ENCODE assay signal across 12 cellular contexts in genomic region chr11:117300301-117300700, GRCh38. TPM values are rescaled to one million over a fixed set of nuclear protein-coding genes. Genes with fewer than 3 reads are reported as not detected.
DNase-seq lines count a peak whose midpoint lies in the region; ATAC-seq, FAIRE-seq and TF ChIP-seq lines count a peak whose summit lies in the region.
"Had no signal": no experiment of that assay in that cellular context is flagged by ENCODE, and none has a peak within 500 bp of the region (broad histone marks: within the 10 kb centered on the region; RNA-seq: fewer than 3 reads in every experiment).

No MANE protein-coding gene starts in this region.

- H3K27ac ChIP-seq in IMR-90 (ENCODE audit: insufficient read depth, low read length) (no peak overlapping the region), H1 (ENCODE audit: low read depth, low read length) (no peak overlapping the region), substantia nigra (ENCODE audit: low read depth, low read length, poor library complexity, severe bottlenecking) (peak overlapping the region; percentile 78)
- H3K27ac ChIP-seq: epithelial cell of prostate had no signal

- H2AK9ac ChIP-seq in IMR-90 (replicated peaks; ENCODE audit: low read depth, low read length, poor library complexity): peak overlapping the region; percentile 58

- TF ChIP-seq RAD21 in IMR-90 (IDR thresholded peaks at IDR 0.05; ENCODE audit: low read length) (no peak), H1 (IDR thresholded peaks at IDR 0.05 in 1 of 2, conservative IDR thresholded peaks at IDR 0.05 in 1 of 2; ENCODE audit: low read depth in 2 of 2, low read length in 2 of 2) (no peak)

- 16% methylated on average over 4 of the region's 18 CpGs; no CpG with 5 or more reads in 1 of the 2 experiments for WGBS in IMR-90 (ENCODE audit: extremely low coverage in 2 of 2, insufficient read length in 1 of 2), 2 experiments
- 73% methylated on average over 18 of the region's 18 CpGs; no CpG with 5 or more reads in 1 of the 2 experiments for WGBS in H1 (ENCODE audit: extremely low coverage in 1 of 2, insufficient coverage in 1 of 2, insufficient read length in 1 of 2, insufficient replicate concordance in 2 of 2, low coverage in 1 of 2, low lambda C conversion rate in 2 of 2, missing lambda C conversion rate in 1 of 2), 2 experiments

- H3K79me1 ChIP-seq in IMR-90 (ENCODE audit: low read depth in 1 of 2, low read length in 2 of 2) (peaks cover 12 to 33% of the 10 kb centered on the region in 2 experiments), H1 (ENCODE audit: low read depth, low read length) (no peaks in the 10 kb centered on the region)

- ATAC-seq in IMR-90 (ENCODE audit: low read depth) (peak; percentile 88), left lobe of liver (peak; percentile 51)
- ATAC-seq: activated CD8-positive, alpha-beta memory T cell treated with anti-CD3 and anti-CD28 coated beads, Interleukin-2, amount 10 ng/mL, durations not matched to agents 7 days and 5 days had no signal

- intact Hi-C loops in IMR-90 (cut with micrococcal nuclease): no loop called here

- in situ Hi-C loops in IMR-90 (cut with MboI; ENCODE audit: low sequenced_read_pairs): no loop called here

- H2AFZ ChIP-seq in IMR-90 (replicated peaks; ENCODE audit: low read length, poor library complexity) (peak overlapping the region; percentile 11), H1 (ENCODE audit: low read length) (no peak overlapping the region)

- H3K9ac ChIP-seq in IMR-90 (ENCODE audit: low read depth, low read length): peak overlapping the region; percentile 5; the same call in 1 of the 2 replicates
- no peak overlapping the region for H3K9ac ChIP-seq in H1 (replicated peaks in 1 of 4; ENCODE audit: extremely low read depth in 1 of 4, low read depth in 3 of 4, low read length in 3 of 4)

- H3K18ac ChIP-seq in IMR-90 (ENCODE audit: low read depth, low read length) (no peak overlapping the region), H1 (ENCODE audit: extremely low read depth, low read length) (peak overlapping the region; percentile 51; the same call in 1 of the 2 replicates)

- H4K8ac ChIP-seq in IMR-90 (ENCODE audit: low read depth in 2 of 2, low read length in 2 of 2): peak overlapping the region; percentile 46 to 84; a peak in 2 of 4 replicates
- H4K8ac ChIP-seq in H1 (ENCODE audit: extremely low read depth, insufficient read depth, low read length): no peak overlapping the region

- H3K9me1 ChIP-seq in IMR-90 (ENCODE audit: insufficient read depth, low read length): peaks cover 6% of the 10 kb centered on the region; the same call in 1 of the 2 replicates

- dilution Hi-C loops in IMR-90 (cut with HindIII; ENCODE audit: low sequenced_read_pairs, unreplicated experiment): no loop called here

- no peak overlapping the region for H2AK5ac ChIP-seq in IMR-90 (ENCODE audit: low read depth, low read length)
- H2AK5ac ChIP-seq in H1 (ENCODE audit: low read depth, low read length): no peak overlapping the region

- no peak overlapping the region for H2BK15ac ChIP-seq in IMR-90 (ENCODE audit: low read depth, low read length)
- H2BK15ac ChIP-seq in H1 (ENCODE audit: low read length): 0 out of 2 replicates have a peak overlapping the region, but pooled peaks have one; percentile 46

- H3K9me3 ChIP-seq in IMR-90 (ENCODE audit: control insufficient read depth, insufficient read depth, low read length) (no peaks in the 10 kb centered on the region), H1 (ENCODE audit: insufficient read depth in 2 of 2, low read depth in 1 of 2, low read length in 1 of 2) (no peaks in the 10 kb centered on the region)

- no peaks in the 10 kb centered on the region for H3K79me2 ChIP-seq in H1 (ENCODE audit: control insufficient read depth in 1 of 2, insufficient read depth in 2 of 2, low read length in 2 of 2)

- no peak for TF ChIP-seq CTCF in IMR-90 (conservative IDR thresholded peaks at IDR 0.05; ENCODE audit: low read depth, low read length)
- no peak for TF ChIP-seq CTCF in H1 (IDR thresholded peaks at IDR 0.05; ENCODE audit: control extremely low read depth in 1 of 3, insufficient read depth in 1 of 3, low read depth in 1 of 3, low read length in 3 of 3)

- CTCF ChIA-PET in IMR-90 (lab: Yijun Ruan, JAX) (no interaction called here), H1 (lab: Charles Lee; ENCODE audit: partially characterized antibody) (interaction anchor here (1.1 to 1.6 kb wide), 4 partner anchors 15 to 126 kb away, joined by 3 to 6 read pairs (median 3); partner anchors contain the start of gene BACE1)

- no peak for TF ChIP-seq EP300 in H1 (IDR thresholded peaks at IDR 0.05; ENCODE audit: borderline replicate concordance in 1 of 2, low read depth in 2 of 2, low read length in 2 of 2)

- H3K14ac ChIP-seq in IMR-90 (replicated peaks; ENCODE audit: low read depth, low read length) (no peak overlapping the region), H1 (ENCODE audit: insufficient read length) (no peak overlapping the region)

- H3K27me3 ChIP-seq in IMR-90 (ENCODE audit: control insufficient read depth, insufficient read depth, low read length) (no peaks in the 10 kb centered on the region), H1 (replicated peaks in 1 of 4; ENCODE audit: control insufficient read depth in 3 of 4, extremely low read depth in 1 of 4, insufficient read depth in 3 of 4, low read length in 3 of 4) (no peaks in the 10 kb centered on the region)

- BruUV-seq in IMR-90 (replicated peaks; lab: Mats Ljungman, UMichigan): no TSS peak

- H3K23me2 ChIP-seq in H1 (ENCODE audit: low read depth, low read length): no peaks in the 10 kb centered on the region

- H3K4me1 ChIP-seq in IMR-90 (ENCODE audit: control insufficient read depth, insufficient read depth, low read length): peaks cover 13% of the 10 kb centered on the region; the same call in 1 of the 2 replicates
- peaks cover 7 to 23% (median 15%) of the 10 kb centered on the region in 4 experiments for H3K4me1 ChIP-seq in H1 (replicated peaks in 1 of 4; ENCODE audit: control insufficient read depth in 3 of 4, insufficient read depth in 4 of 4, low read length in 3 of 4)

- peak overlapping the region; percentile 33; the same call in 1 of the 2 replicates for H3K23ac ChIP-seq in IMR-90 (ENCODE audit: low read depth, low read length)
- H3K23ac ChIP-seq in H1 (ENCODE audit: insufficient read length): no peak overlapping the region

- TF ChIP-seq POLR2A in IMR-90 (IDR thresholded peaks at IDR 0.05; ENCODE audit: low read depth, low read length) (no peak), H1 (IDR thresholded peaks at IDR 0.05; ENCODE audit: control extremely low read depth in 1 of 2, low read depth in 2 of 2, low read length in 2 of 2) (no peak), GM12892 (IDR thresholded peaks at IDR 0.05; ENCODE audit: low read depth, low read length) (no peak)

- peak overlapping the region; percentile 32; the same call in 1 of the 2 replicates for H4K91ac ChIP-seq in IMR-90 (ENCODE audit: insufficient read depth, low read depth, low read length)
- H4K91ac ChIP-seq in H1 (replicated peaks; ENCODE audit: insufficient read length, low read length): no peak overlapping the region

- peak overlapping the region; percentile 58 for H3K4ac ChIP-seq in IMR-90 (ENCODE audit: low read depth, low read length)
- no peak overlapping the region for H3K4ac ChIP-seq in H1 (replicated peaks; ENCODE audit: insufficient read length, low read depth, low read length)

- no peak overlapping the region for H2BK5ac ChIP-seq in IMR-90 (ENCODE audit: low read depth, low read length, poor library complexity, severe bottlenecking)
- no peak overlapping the region for H2BK5ac ChIP-seq in H1 (ENCODE audit: low read depth, low read length)

- no peak overlapping the region; the same call in 1 of the 2 replicates for H3K56ac ChIP-seq in IMR-90 (ENCODE audit: extremely low read depth, insufficient read depth, low read length)
- no peak overlapping the region for H3K56ac ChIP-seq in H1 (replicated peaks; ENCODE audit: insufficient read length, low read depth, low read length)

- POLR2A ChIA-PET in IMR-90 (lab: Charles Lee; ENCODE audit: unreplicated experiment) (no interaction called here), H1 (lab: Charles Lee; ENCODE audit: partially characterized antibody) (interaction anchor here (1.0 to 1.6 kb wide), 3 partner anchors 10 to 23 kb away, joined by 3 to 6 read pairs (median 4); partner anchors contain the start of gene BACE1)

- H2BK20ac ChIP-seq in IMR-90 (ENCODE audit: low read depth, low read length) (no peak overlapping the region), H1 (ENCODE audit: low read length) (no peak overlapping the region)

- DNase-seq in IMR-90: peak; percentile 54
- peak in 1 of 2 experiments; percentile 63 for DNase-seq in H1 (ENCODE audit: low read depth in 1 of 2, low spot score in 2 of 2)
- peak; percentile 61 for DNase-seq in left lobe of liver (ENCODE audit: low spot score)
- DNase-seq in substantia nigra (lab: John Stamatoyannopoulos, UW): peak in 28 of 49 donors; percentile 12 to 59 (median 28)
- no peak for DNase-seq in GM19238 (ENCODE audit: insufficient read length, low spot score)
- no peak for DNase-seq in GM12892 (ENCODE audit: insufficient read length)
- no peak for DNase-seq in HuH-7.5 (ENCODE audit: low spot score)
- DNase-seq in iPS-NIHi7 (ENCODE audit: extremely low spot score): no peak
- DNase-seq: activated CD8-positive, alpha-beta memory T cell treated with anti-CD3 and anti-CD28 coated beads, Interleukin-2, amount 10 ng/mL, durations not matched to agents 7 days and 5 days had no signal

- H3K36me3 ChIP-seq in IMR-90 (ENCODE audit: control insufficient read depth, insufficient read depth, low read length) (peaks cover 6% of the 10 kb centered on the region; the same call in 1 of the 2 replicates), H1 (ENCODE audit: control insufficient read depth in 2 of 4, insufficient read depth in 4 of 4, low read length in 3 of 4) (no peaks in the 10 kb centered on the region)

- peak overlapping the region; percentile 44; the same call in 1 of the 2 replicates for H3K4me2 ChIP-seq in IMR-90 (ENCODE audit: low read depth, low read length)
- H3K4me2 ChIP-seq in H1 (ENCODE audit: insufficient read depth in 1 of 2, low read depth in 2 of 2, low read length in 2 of 2): 0 out of 4 replicates have a peak overlapping the region, but pooled peaks of 1 of the 2 experiments have one; percentile 15

- no peak overlapping the region; the same call in 1 of the 2 replicates for H2BK120ac ChIP-seq in IMR-90 (ENCODE audit: low read depth, low read length)
- H2BK120ac ChIP-seq in H1 (replicated peaks; ENCODE audit: low read depth, low read length): no peak overlapping the region

- FAIRE-seq in H1 (lab: Jason Lieb, UNC) (no peak), GM12892 (lab: Jason Lieb, UNC) (no peak)
- FAIRE-seq: urothelium cell line had no signal

- H2BK12ac ChIP-seq in H1 (ENCODE audit: low read depth, low read length): peak overlapping the region; percentile 68; the same call in 1 of the 2 replicates

- H4K5ac ChIP-seq in IMR-90 (ENCODE audit: low read depth, low read length) (no peak overlapping the region), H1 (ENCODE audit: insufficient read length, low read depth, low read length) (no peak overlapping the region)

- peaks cover 12% of the 10 kb centered on the region; the same call in 1 of the 2 replicates for H4K20me1 ChIP-seq in IMR-90 (ENCODE audit: insufficient read depth, low read length)
- no peaks in the 10 kb centered on the region for H4K20me1 ChIP-seq in H1 (replicated peaks in 1 of 2; ENCODE audit: control insufficient read depth in 1 of 2, insufficient read depth in 2 of 2, low read length in 2 of 2)

- no peak overlapping the region for H3K4me3 ChIP-seq in IMR-90 (ENCODE audit: insufficient read depth, low read depth, low read length)
- no peak overlapping the region for H3K4me3 ChIP-seq in H1 (ENCODE audit: extremely low read depth in 1 of 4, insufficient read depth in 2 of 4, low read depth in 3 of 4, low read length in 4 of 4)

RNA-seq across cellular contexts. Expression of gene BACE1-AS, which starts 9.2 kb away (rescaled TPM):
- total RNA-seq in IMR-90 (2012; rRNA removed) (2.5 and 2.7 TPM in 2 replicates), left lobe of liver (1.5 TPM)
- polyA plus RNA-seq in IMR-90 (2012; rRNA removed) (2.4 and 2.9 TPM in 2 replicates), H1 (2011; rRNA removed) (11.8 and 17.4 TPM in 2 replicates)
- 0.60 and 0.93 TPM in 2 replicates for polyA plus RNA-seq in IMR-90 (2012; cell fraction: cytosol; rRNA removed)
- 3.3 and 9.6 TPM in 2 replicates for polyA plus RNA-seq in IMR-90 (2012; cell fraction: nucleus; rRNA removed; ENCODE audit: low replicate concordance)
- 12.2 and 14.9 TPM in 2 replicates for total RNA-seq in H1 (2021; fragmentation: NEBNext Ultra II Directional; extraction: Animal tissue kit (Norgen Biotek cat#: 25700))
- 7.0 TPM for polyA plus RNA-seq in H1 (2011; cell fraction: cytosol; rRNA removed)
- 13.1 TPM for polyA plus RNA-seq in H1 (2011; cell fraction: nucleus; rRNA removed)
- 7.8 to 11.0 TPM (median 8.3 TPM) in 4 replicates for polyA plus RNA-seq in H1 (2012, experiment 1 of 2)
- polyA plus RNA-seq in H1 (2012, experiment 2 of 2): 0.92 TPM
- polyA plus RNA-seq in H1 (2013, experiment 1 of 2): 9.5 TPM
- 9.2 TPM for polyA plus RNA-seq in H1 (2013, experiment 2 of 2)
- polyA minus RNA-seq in H1 (2011; rRNA and poly(A)+ RNA removed): 19.7 and 28.4 TPM in 2 replicates
- polyA minus RNA-seq in H1 (2011; cell fraction: cytosol; rRNA and poly(A)+ RNA removed): 11.6 TPM
- polyA minus RNA-seq in H1 (2011; cell fraction: nucleus; rRNA and poly(A)+ RNA removed): 13.4 TPM
- 3.6 TPM for polyA plus RNA-seq in GM12892 (2012; ENCODE audit: missing spikeins)

RNA-seq across cellular contexts. Expression of gene BACE1, which starts 15.8 kb away (rescaled TPM):
- total RNA-seq in IMR-90 (2012; rRNA removed) (27.6 and 29.2 TPM in 2 replicates), left lobe of liver (38.7 TPM)
- polyA plus RNA-seq in IMR-90 (2012; rRNA removed) (42.4 and 50.6 TPM in 2 replicates), H1 (2011; rRNA removed) (7.9 and 9.5 TPM in 2 replicates)
- 13.6 and 47.9 TPM in 2 replicates for polyA plus RNA-seq in IMR-90 (2012; cell fraction: cytosol; rRNA removed)
- 50.1 and 67.0 TPM in 2 replicates for polyA plus RNA-seq in IMR-90 (2012; cell fraction: nucleus; rRNA removed; ENCODE audit: low replicate concordance)
- 7.5 and 7.7 TPM in 2 replicates for total RNA-seq in H1 (2021; fragmentation: NEBNext Ultra II Directional; extraction: Animal tissue kit (Norgen Biotek cat#: 25700))
- 6.1 TPM for polyA plus RNA-seq in H1 (2011; cell fraction: cytosol; rRNA removed)
- polyA plus RNA-seq in H1 (2011; cell fraction: nucleus; rRNA removed): 16.9 TPM
- polyA plus RNA-seq in H1 (2012, experiment 1 of 2): 8.2 to 11.3 TPM (median 9.2 TPM) in 4 replicates
- 4.9 TPM for polyA plus RNA-seq in H1 (2012, experiment 2 of 2)
- 6.5 TPM for polyA plus RNA-seq in H1 (2013, experiment 1 of 2)
- polyA plus RNA-seq in H1 (2013, experiment 2 of 2): 6.4 TPM
- 20.2 and 21.9 TPM in 2 replicates for polyA minus RNA-seq in H1 (2011; rRNA and poly(A)+ RNA removed)
- polyA minus RNA-seq in H1 (2011; cell fraction: cytosol; rRNA and poly(A)+ RNA removed): 6.2 TPM
- 5.4 TPM for polyA minus RNA-seq in H1 (2011; cell fraction: nucleus; rRNA and poly(A)+ RNA removed)
- polyA plus RNA-seq in GM12892 (2012; ENCODE audit: missing spikeins): 2.1 TPM
- polyA plus RNA-seq: IgD-negative memory B cell had no signal

RNA-seq across cellular contexts. Expression of gene CEP164, which starts 27.4 kb away (rescaled TPM):
- 23.6 and 26.9 TPM in 2 replicates for total RNA-seq in IMR-90 (2012; rRNA removed)
- polyA plus RNA-seq in IMR-90 (2012; rRNA removed): 20.0 and 23.3 TPM in 2 replicates
- polyA plus RNA-seq in IMR-90 (2012; cell fraction: cytosol; rRNA removed): 13.6 and 13.7 TPM in 2 replicates
- 90.9 and 107 TPM in 2 replicates for polyA plus RNA-seq in IMR-90 (2012; cell fraction: nucleus; rRNA removed; ENCODE audit: low replicate concordance)
- total RNA-seq in H1 (2021; fragmentation: NEBNext Ultra II Directional; extraction: Animal tissue kit (Norgen Biotek cat#: 25700)): 18.7 and 20.8 TPM in 2 replicates
- 8.4 and 10.5 TPM in 2 replicates for polyA plus RNA-seq in H1 (2011; rRNA removed)
- 12.3 TPM for polyA plus RNA-seq in H1 (2011; cell fraction: cytosol; rRNA removed)
- 49.4 TPM for polyA plus RNA-seq in H1 (2011; cell fraction: nucleus; rRNA removed)
- 14.5 to 18.6 TPM (median 14.7 TPM) in 4 replicates for polyA plus RNA-seq in H1 (2012, experiment 1 of 2)
- polyA plus RNA-seq in H1 (2012, experiment 2 of 2): 9.2 TPM
- polyA plus RNA-seq in H1 (2013, experiment 1 of 2): 17.7 TPM
- polyA plus RNA-seq in H1 (2013, experiment 2 of 2): 16.6 TPM
- polyA minus RNA-seq in H1 (2011; rRNA and poly(A)+ RNA removed): 12.4 and 13.0 TPM in 2 replicates
- polyA minus RNA-seq in H1 (2011; cell fraction: cytosol; rRNA and poly(A)+ RNA removed): 9.7 TPM
- 14.4 TPM for polyA minus RNA-seq in H1 (2011; cell fraction: nucleus; rRNA and poly(A)+ RNA removed)
- total RNA-seq in left lobe of liver: 11.7 TPM
- 15.4 TPM for polyA plus RNA-seq in GM12892 (2012; ENCODE audit: missing spikeins)

Comparison
In these comparisons a context has a peak if more than half of its experiments do, and no peak if none do; other contexts are left out.
1. DNase-seq: peak in IMR-90 (single experiment), left lobe of liver (single experiment) and substantia nigra (28 of 49); none in GM19238 (single experiment), GM12892 (single experiment), HuH-7.5 (single experiment) and iPS-NIHi7 (single experiment).